Comparison of ENCODE assay signal across 1 cellular context in the genomic region with DNA sequence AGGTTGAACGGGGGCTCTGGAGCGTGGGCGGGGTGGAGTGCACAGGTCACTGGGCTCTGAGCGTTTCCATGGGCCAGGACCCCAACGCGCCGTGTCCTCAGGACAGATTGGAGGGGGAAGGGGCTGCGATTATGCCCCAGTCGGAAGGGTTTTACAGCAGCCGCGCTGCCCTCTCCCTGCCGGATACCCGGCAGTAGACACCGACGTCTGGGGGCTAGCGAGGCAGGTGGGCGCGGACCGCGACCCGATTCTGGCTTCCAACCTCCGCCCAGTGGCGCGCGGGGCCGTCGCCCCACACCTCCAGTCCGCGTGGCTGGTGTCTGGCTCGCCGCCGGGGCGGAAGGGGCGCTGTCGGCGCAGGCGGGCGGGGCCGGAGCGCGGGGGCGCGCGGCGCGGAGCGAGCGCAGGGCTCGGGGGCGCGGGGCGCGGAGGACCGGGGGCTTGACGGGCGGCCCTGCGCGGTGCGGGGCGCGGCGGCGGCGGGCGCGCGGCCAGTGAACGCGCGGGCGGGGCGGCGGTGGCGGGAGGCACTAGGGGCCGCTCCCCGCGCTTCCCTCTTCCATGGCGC.
TF ChIP-seq lines count a peak whose summit lies in the region.

No MANE protein-coding gene starts in this region.

TF ChIP-seq in H1, 55 proteins besides CTCF, POLR2A, EP300 and RAD21:
- TF ChIP-seq, protein P1, sequence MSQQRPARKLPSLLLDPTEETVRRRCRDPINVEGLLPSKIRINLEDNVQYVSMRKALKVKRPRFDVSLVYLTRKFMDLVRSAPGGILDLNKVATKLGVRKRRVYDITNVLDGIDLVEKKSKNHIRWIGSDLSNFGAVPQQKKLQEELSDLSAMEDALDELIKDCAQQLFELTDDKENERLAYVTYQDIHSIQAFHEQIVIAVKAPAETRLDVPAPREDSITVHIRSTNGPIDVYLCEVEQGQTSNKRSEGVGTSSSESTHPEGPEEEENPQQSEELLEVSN (IDR thresholded peaks at IDR 0.05) = 0 out of 2 replicates have a peak, but pooled peaks have one; percentile 31
- 0 out of 2 replicates have a peak, but pooled peaks have one; percentile 23 for TF ChIP-seq RBBP5 (IDR thresholded peaks at IDR 0.05; ENCODE audit: borderline replicate concordance, low read depth, low read length)
- peak; percentile 64 for TF ChIP-seq EZH2 (IDR thresholded peaks at IDR 0.05; ENCODE audit: low read depth, low read length, severe bottlenecking)
- no peak for TF ChIP-seq TBP (IDR thresholded peaks at IDR 0.05; ENCODE audit: low read depth, low read length)
- TF ChIP-seq SUZ12 (IDR thresholded peaks at IDR 0.05; ENCODE audit: low read length) = peak; percentile 40
- TF ChIP-seq, protein P2, sequence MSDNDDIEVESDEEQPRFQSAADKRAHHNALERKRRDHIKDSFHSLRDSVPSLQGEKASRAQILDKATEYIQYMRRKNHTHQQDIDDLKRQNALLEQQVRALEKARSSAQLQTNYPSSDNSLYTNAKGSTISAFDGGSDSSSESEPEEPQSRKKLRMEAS (IDR thresholded peaks at IDR 0.05) = peak; percentile 21; the same call in 1 of the 2 replicates
- no peak for TF ChIP-seq SIN3A (conservative IDR thresholded peaks at IDR 0.05 in 1 of 2, IDR thresholded peaks at IDR 0.05 in 1 of 2; ENCODE audit: low read depth in 1 of 2, low read length in 2 of 2)
- peak; percentile 84 for TF ChIP-seq KDM4A (IDR thresholded peaks at IDR 0.05; ENCODE audit: low read depth, low read length, severe bottlenecking)
